17 cellular contexts compared by ENCODE assay signal in genomic region chr10:133249975-133250754, GRCh38. TPM values are rescaled to one million over a fixed set of nuclear protein-coding genes. Genes with fewer than 3 reads are reported as not detected.
"Had no signal": no experiment of that assay in that cellular context is flagged by ENCODE, and none has a peak within 500 bp of the region (broad histone marks: within the 10 kb centered on the region; RNA-seq: fewer than 3 reads in every experiment).

No MANE protein-coding gene starts in this region.

- H3K36me3 ChIP-seq: colonic mucosa, heart left ventricle, thoracic aorta had no signal

- H3K9me3 Mint-ChIP-seq: nephron had no signal

- H3K27ac ChIP-seq: colonic mucosa, heart left ventricle, thoracic aorta had no signal

- H3K4me1 ChIP-seq: colonic mucosa had no signal

- DNase-seq: activated gamma-delta T cell; activated T-cell treated with anti-CD3 and anti-CD28 coated beads, Interleukin-2, amount 50 U/mL, for 1 hour; colonic mucosa; effector CD4-positive, alpha-beta T cell; heart left ventricle; left colon; mammary epithelial cell; stimulated activated CD4-positive, alpha-beta T cell treated with anti-CD3 and anti-CD28 coated beads, Interleukin-12 subunit alpha, Interleukin-12 subunit beta, amount 100 ng/mL, for 4 hours; stimulated activated naive CD8-positive, alpha-beta T cell treated with anti-CD3 and anti-CD28 coated beads, Interleukin-15, Interleukin-2, amounts not matched to agents 100 U/mL and 50 U/mL, for 24 hours; T1000 had no signal

- ATAC-seq: heart left ventricle; left colon; stimulated activated naive CD8-positive, alpha-beta T cell treated with anti-CD3 and anti-CD28 coated beads, Interleukin-15, Interleukin-2, amounts not matched to agents 100 U/mL and 50 U/mL, for 24 hours had no signal

- H3K27ac Mint-ChIP-seq: nephron had no signal

- H3K9me3 ChIP-seq: colonic mucosa, heart left ventricle, thoracic aorta had no signal

- H3K4me3 ChIP-seq: colonic mucosa, heart left ventricle, thoracic aorta had no signal

RNA-seq across cellular contexts. Expression of gene VENTX, which starts 12.5 kb away (rescaled TPM):
- total RNA-seq: frontal cortex, mammary epithelial cell, osteocyte had no signal

RNA-seq across cellular contexts. Expression of gene UTF1, which starts 20.1 kb away (rescaled TPM):
- total RNA-seq: cardiac septum, colonic mucosa, frontal cortex, heart left ventricle, left colon, mammary epithelial cell, mononuclear cell, osteocyte, thoracic aorta, ureter had no signal
